6 cellular contexts compared by ENCODE assay signal in the genomic region with DNA sequence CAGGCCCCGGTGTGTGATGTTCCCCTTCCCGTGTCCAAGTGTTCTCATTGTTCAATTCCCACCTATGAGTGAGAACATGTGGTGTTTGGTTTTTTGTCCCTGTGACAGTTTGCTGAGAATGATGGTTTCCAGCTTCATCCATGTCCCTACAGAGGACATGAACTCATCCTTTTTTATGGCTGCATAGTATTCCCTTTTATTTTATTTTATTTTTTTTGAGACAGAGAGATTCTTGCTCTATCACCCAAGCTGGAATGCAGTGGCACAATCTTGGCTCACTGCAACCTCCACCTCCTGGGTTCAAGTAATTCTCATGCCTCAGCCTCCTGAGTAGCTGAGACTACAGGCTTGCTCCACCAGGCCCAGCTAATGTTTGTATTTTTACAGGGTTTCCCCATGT. TPM values are rescaled to one million over a fixed set of nuclear protein-coding genes. Genes with fewer than 3 reads are reported as not detected.
"Had no signal": no experiment of that assay in that cellular context is flagged by ENCODE, and none has a peak within 500 bp of the region (broad histone marks: within the 10 kb centered on the region; RNA-seq: fewer than 3 reads in every experiment).

No MANE protein-coding gene starts in this region.

RNA-seq across cellular contexts. Expression of a gene that starts 9.3 kb away (rescaled TPM):
- total RNA-seq: M059J, PC-3, Peyer's patch, Right ventricle myocardium superior, SJSA1 had no signal
- polyA plus RNA-seq: SK-N-SH had no signal

RNA-seq across cellular contexts. Expression of a gene that starts 53.3 kb away (rescaled TPM):
- total RNA-seq: Peyer's patch, Right ventricle myocardium superior, SJSA1 had no signal
